Comparison of ENCODE assay signal across 1 cellular context in the genomic region with DNA sequence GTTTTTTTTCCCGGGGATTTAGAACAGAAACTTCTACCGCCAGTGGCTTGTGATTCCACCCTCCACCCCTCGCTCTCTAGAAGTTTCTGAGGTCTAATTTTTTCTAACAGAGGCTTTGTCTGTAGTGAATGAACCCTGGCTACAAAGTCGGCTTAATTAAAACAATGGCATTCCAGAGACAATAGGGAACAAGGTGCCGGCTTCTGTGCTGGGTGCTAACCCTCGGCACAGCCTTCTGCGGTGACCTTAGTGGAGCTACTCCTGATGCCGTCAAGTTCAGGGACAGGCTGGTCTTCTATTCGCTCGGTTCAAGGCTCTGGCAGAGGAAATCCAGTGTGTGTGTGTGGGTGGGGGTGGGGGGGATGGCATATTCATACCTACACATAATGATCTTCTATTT.
TF ChIP-seq lines count a peak whose summit lies in the region.

No MANE protein-coding gene starts in this region.

TF ChIP-seq in GM23338, 12 proteins besides CTCF, POLR2A, EP300 and RAD21 (continued from another document):
- no peak for TF ChIP-seq REST (IDR thresholded peaks at IDR 0.05; ENCODE audit: unreplicated experiment)
- TF ChIP-seq, protein P1, sequence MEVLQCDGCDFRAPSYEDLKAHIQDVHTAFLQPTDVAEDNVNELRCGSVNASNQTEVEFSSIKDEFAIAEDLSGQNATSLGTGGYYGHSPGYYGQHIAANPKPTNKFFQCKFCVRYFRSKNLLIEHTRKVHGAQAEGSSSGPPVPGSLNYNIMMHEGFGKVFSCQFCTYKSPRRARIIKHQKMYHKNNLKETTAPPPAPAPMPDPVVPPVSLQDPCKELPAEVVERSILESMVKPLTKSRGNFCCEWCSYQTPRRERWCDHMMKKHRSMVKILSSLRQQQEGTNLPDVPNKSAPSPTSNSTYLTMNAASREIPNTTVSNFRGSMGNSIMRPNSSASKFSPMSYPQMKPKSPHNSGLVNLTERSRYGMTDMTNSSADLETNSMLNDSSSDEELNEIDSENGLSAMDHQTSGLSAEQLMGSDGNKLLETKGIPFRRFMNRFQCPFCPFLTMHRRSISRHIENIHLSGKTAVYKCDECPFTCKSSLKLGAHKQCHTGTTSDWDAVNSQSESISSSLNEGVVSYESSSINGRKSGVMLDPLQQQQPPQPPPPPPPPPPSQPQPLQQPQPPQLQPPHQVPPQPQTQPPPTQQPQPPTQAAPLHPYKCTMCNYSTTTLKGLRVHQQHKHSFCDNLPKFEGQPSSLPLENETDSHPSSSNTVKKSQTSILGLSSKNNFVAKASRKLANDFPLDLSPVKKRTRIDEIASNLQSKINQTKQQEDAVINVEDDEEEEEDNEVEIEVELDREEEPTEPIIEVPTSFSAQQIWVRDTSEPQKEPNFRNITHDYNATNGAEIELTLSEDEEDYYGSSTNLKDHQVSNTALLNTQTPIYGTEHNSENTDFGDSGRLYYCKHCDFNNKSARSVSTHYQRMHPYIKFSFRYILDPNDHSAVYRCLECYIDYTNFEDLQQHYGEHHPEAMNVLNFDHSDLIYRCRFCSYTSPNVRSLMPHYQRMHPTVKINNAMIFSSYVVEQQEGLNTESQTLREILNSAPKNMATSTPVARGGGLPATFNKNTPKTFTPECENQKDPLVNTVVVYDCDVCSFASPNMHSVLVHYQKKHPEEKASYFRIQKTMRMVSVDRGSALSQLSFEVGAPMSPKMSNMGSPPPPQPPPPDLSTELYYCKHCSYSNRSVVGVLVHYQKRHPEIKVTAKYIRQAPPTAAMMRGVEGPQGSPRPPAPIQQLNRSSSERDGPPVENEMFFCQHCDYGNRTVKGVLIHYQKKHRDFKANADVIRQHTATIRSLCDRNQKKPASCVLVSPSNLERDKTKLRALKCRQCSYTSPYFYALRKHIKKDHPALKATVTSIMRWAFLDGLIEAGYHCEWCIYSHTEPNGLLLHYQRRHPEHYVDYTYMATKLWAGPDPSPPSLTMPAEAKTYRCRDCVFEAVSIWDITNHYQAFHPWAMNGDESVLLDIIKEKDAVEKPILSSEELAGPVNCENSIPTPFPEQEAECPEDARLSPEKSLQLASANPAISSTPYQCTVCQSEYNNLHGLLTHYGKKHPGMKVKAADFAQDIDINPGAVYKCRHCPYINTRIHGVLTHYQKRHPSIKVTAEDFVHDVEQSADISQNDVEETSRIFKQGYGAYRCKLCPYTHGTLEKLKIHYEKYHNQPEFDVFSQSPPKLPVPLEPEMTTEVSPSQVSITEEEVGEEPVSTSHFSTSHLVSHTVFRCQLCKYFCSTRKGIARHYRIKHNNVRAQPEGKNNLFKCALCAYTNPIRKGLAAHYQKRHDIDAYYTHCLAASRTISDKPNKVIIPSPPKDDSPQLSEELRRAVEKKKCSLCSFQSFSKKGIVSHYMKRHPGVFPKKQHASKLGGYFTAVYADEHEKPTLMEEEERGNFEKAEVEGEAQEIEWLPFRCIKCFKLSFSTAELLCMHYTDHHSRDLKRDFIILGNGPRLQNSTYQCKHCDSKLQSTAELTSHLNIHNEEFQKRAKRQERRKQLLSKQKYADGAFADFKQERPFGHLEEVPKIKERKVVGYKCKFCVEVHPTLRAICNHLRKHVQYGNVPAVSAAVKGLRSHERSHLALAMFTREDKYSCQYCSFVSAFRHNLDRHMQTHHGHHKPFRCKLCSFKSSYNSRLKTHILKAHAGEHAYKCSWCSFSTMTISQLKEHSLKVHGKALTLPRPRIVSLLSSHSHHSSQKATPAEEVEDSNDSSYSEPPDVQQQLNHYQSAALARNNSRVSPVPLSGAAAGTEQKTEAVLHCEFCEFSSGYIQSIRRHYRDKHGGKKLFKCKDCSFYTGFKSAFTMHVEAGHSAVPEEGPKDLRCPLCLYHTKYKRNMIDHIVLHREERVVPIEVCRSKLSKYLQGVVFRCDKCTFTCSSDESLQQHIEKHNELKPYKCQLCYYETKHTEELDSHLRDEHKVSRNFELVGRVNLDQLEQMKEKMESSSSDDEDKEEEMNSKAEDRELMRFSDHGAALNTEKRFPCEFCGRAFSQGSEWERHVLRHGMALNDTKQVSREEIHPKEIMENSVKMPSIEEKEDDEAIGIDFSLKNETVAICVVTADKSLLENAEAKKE (CRISPR knock-in tag; IDR thresholded peaks at IDR 0.05): no peak
